In genomic region chr1:110555807-110556470, GRCh38 we compare ENCODE assay signal across 10 cellular contexts. TPM values are rescaled to one million over a fixed set of nuclear protein-coding genes. Genes with fewer than 3 reads are reported as not detected.
DNase-seq lines count a peak whose midpoint lies in the region; ATAC-seq and TF ChIP-seq lines count a peak whose summit lies in the region.
"Had no signal": no experiment of that assay in that cellular context is flagged by ENCODE, and none has a peak within 500 bp of the region (broad histone marks: within the 10 kb centered on the region; RNA-seq: fewer than 3 reads in every experiment).

No MANE protein-coding gene starts in this region.

- H3K27me3 ChIP-seq in right cardiac atrium (ENCODE audit: control insufficient read depth, insufficient read depth) = no peaks in the 10 kb centered on the region

- no peaks in the 10 kb centered on the region for H3K9me3 ChIP-seq in right cardiac atrium (ENCODE audit: control insufficient read depth, low read length)

- H3K27ac ChIP-seq in right cardiac atrium (ENCODE audit: low read length) = no peak overlapping the region

- ATAC-seq in WTC11 (no peak), right cardiac atrium (peak; percentile 76 to 83)

- H3K4me1 Mint-ChIP-seq in WTC11 = peaks cover 8% of the 10 kb centered on the region

- 36% methylated on average over 11 of the region's 11 CpGs for WGBS in right cardiac atrium

- intact Hi-C loops in right cardiac atrium (cut with DNase I) = loop anchor here (2.0 to 10.0 kb wide), 4 partner anchors 49 to 229 kb away; partner anchors contain the start of gene KCNA2 (in 1 of the 4)

- TF ChIP-seq CTCF in WTC11 (IDR thresholded peaks at IDR 0.05) (no peak), retinal pigment epithelial cell (conservative IDR thresholded peaks at IDR 0.05; ENCODE audit: low read depth, low read length) (no peak)

- DNase-seq in ELF-1 (ENCODE audit: low read depth, low spot score) (peak; percentile 17), WTC11 (ENCODE audit: low spot score) (no peak), right cardiac atrium (peak; percentile 71 to 91 (median 89)), retinal pigment epithelial cell (ENCODE audit: low read depth) (no peak), HPDE6-E6E7 (ENCODE audit: extremely low spot score) (no peak), GDM1 (lab: John Stamatoyannopoulos, UW) (no peak), dedifferentiated amniotic fluid mesenchymal stem cell (ENCODE audit: extremely low spot score) (no peak)
- DNase-seq in activated CD4-positive, alpha-beta T cell treated with anti-CD3 and anti-CD28 coated beads for 1 hour = no peak

- H3K9me3 Mint-ChIP-seq in WTC11 = no peaks in the 10 kb centered on the region

- peaks cover 69% of the 10 kb centered on the region for H3K27me3 Mint-ChIP-seq in WTC11 (ENCODE audit: low read depth)

- CTCF ChIA-PET in WTC11 (lab: Charles Lee) = interaction anchor here (0.6 to 3.9 kb wide), 37 partner anchors 9 to 348 kb away, joined by 3 to 57 read pairs (median 4); partner anchors contain the start of genes KCNA2 and RBM15

- POLR2A ChIA-PET in WTC11 (lab: Charles Lee) = interaction anchor here (1.9 kb wide), 1 partner anchor 50 kb away, joined by 7 read pairs; the partner anchor contains the start of gene KCNA2

- H3K36me3 Mint-ChIP-seq in WTC11 = no peaks in the 10 kb centered on the region

- H3K4me1 ChIP-seq in right cardiac atrium (ENCODE audit: control insufficient read depth, insufficient read depth, low read length) = no peaks in the 10 kb centered on the region

- H3K4me3 Mint-ChIP-seq in WTC11 = peak overlapping the region; percentile 66

- H3K4me3 ChIP-seq in right cardiac atrium (ENCODE audit: low read length) = no peak overlapping the region
- peak overlapping the region; percentile 15 for H3K4me3 ChIP-seq in retinal pigment epithelial cell (ENCODE audit: low read length)

- H3K27ac Mint-ChIP-seq in WTC11 = no peak overlapping the region

TF ChIP-seq in WTC11, 78 proteins besides CTCF, POLR2A, EP300 and RAD21:
- no peak for TF ChIP-seq SMAD3 (CRISPR knock-in tag; IDR thresholded peaks at IDR 0.05; ENCODE audit: borderline replicate concordance)
- no peak for TF ChIP-seq E2F5 (CRISPR knock-in tag; IDR thresholded peaks at IDR 0.05)
- no peak for TF ChIP-seq FOXP4 (CRISPR knock-in tag; IDR thresholded peaks at IDR 0.05)
- TF ChIP-seq ZNF219 (CRISPR knock-in tag; IDR thresholded peaks at IDR 0.05; ENCODE audit: borderline replicate concordance) = no peak
- no peak for TF ChIP-seq ZNF138 (CRISPR knock-in tag; conservative IDR thresholded peaks at IDR 0.05)
- TF ChIP-seq NR1H2 (CRISPR knock-in tag; IDR thresholded peaks at IDR 0.05) = no peak
- no peak for TF ChIP-seq RELA (CRISPR knock-in tag; IDR thresholded peaks at IDR 0.05; ENCODE audit: borderline replicate concordance)
- TF ChIP-seq NFYB (CRISPR knock-in tag; conservative IDR thresholded peaks at IDR 0.05; ENCODE audit: low read depth) = no peak
- no peak for TF ChIP-seq ZNF532 (CRISPR knock-in tag; IDR thresholded peaks at IDR 0.05; ENCODE audit: borderline replicate concordance)
- no peak for TF ChIP-seq ZBTB21 (CRISPR knock-in tag; IDR thresholded peaks at IDR 0.05; ENCODE audit: borderline replicate concordance)
- no peak for TF ChIP-seq RORB (CRISPR knock-in tag; IDR thresholded peaks at IDR 0.05)
- no peak for TF ChIP-seq GABPB1 (CRISPR knock-in tag; IDR thresholded peaks at IDR 0.05)
- TF ChIP-seq E2F4 (CRISPR knock-in tag; IDR thresholded peaks at IDR 0.05; ENCODE audit: borderline replicate concordance, low read depth) = no peak
- TF ChIP-seq USF2 (CRISPR knock-in tag; IDR thresholded peaks at IDR 0.05) = no peak

RNA-seq across cellular contexts. Expression of gene KCNA10, which starts 37.0 kb away (rescaled TPM):
- total RNA-seq in WTC11 (2021) (not detected in 3 replicates), right cardiac atrium (not detected)
- not detected for polyA plus RNA-seq in right cardiac atrium
- total RNA-seq: glomerular endothelial cell, NCI-H460 had no signal

RNA-seq across cellular contexts. Expression of gene KCNA2, which starts 50.2 kb away (rescaled TPM):
- total RNA-seq in WTC11 (2021) (0.41 to 0.87 TPM (median 0.50 TPM) in 3 replicates), right cardiac atrium (1 to 10 TPM in 2 of 4 donors, under 1 TPM in 2; 0.50 to 1.5 (median 1.0) TPM)
- polyA plus RNA-seq in right cardiac atrium = 0.48 TPM
- total RNA-seq: glomerular endothelial cell, NCI-H460 had no signal

Comparison
In these comparisons a context has a peak if more than half of its experiments do, and no peak if none do; other contexts are left out.
1. DNase-seq: peak in ELF-1 (single experiment) and right cardiac atrium (3 of 3); none in WTC11 (single experiment), retinal pigment epithelial cell (single experiment), HPDE6-E6E7 (single experiment), GDM1 (single experiment), activated CD4-positive, alpha-beta T cell treated with anti-CD3 and anti-CD28 coated beads for 1 hour (single experiment) and dedifferentiated amniotic fluid mesenchymal stem cell (single experiment).